In the genomic region with DNA sequence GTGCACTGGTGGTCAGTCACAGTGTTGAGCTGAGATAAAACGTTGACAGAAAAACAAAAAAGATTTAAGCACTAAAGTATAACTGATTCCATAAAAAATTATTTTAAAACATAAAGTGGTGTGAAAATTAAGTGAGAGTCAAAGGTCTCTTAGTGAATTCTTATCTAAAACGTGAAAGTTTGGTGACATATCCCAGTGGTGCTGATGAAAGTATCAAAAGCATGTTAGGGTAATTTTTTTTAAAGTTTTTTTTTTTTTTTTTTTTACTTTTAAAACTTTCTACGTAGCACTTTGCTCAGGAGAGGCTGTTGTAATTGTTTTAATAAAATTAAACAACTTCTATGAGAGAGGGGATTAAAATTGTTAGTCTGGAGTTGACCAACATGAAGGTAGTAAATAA, we compare ENCODE assay signal across 1 cellular context.
TF ChIP-seq lines count a peak whose summit lies in the region.

No MANE protein-coding gene starts in this region.

TF ChIP-seq in H1, 55 proteins besides CTCF, POLR2A, EP300 and RAD21:
- TF ChIP-seq HDAC6 (IDR thresholded peaks at IDR 0.05; ENCODE audit: low read depth, low read length), result no peak
- TF ChIP-seq NRF1 (IDR thresholded peaks at IDR 0.05; ENCODE audit: low read depth, low read length), result no peak
- TF ChIP-seq, protein P1, sequence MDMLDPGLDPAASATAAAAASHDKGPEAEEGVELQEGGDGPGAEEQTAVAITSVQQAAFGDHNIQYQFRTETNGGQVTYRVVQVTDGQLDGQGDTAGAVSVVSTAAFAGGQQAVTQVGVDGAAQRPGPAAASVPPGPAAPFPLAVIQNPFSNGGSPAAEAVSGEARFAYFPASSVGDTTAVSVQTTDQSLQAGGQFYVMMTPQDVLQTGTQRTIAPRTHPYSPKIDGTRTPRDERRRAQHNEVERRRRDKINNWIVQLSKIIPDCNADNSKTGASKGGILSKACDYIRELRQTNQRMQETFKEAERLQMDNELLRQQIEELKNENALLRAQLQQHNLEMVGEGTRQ (IDR thresholded peaks at IDR 0.05; ENCODE audit: low read length), result no peak
- TF ChIP-seq TBP (IDR thresholded peaks at IDR 0.05; ENCODE audit: low read depth, low read length), result no peak
- no peak for TF ChIP-seq EGR1 (IDR thresholded peaks at IDR 0.05; ENCODE audit: borderline replicate concordance, low read depth, low read length)
- TF ChIP-seq SIN3A (conservative IDR thresholded peaks at IDR 0.05 in 1 of 2, IDR thresholded peaks at IDR 0.05 in 1 of 2; ENCODE audit: low read depth in 1 of 2, low read length in 2 of 2), result no peak
- no peak for TF ChIP-seq BRCA1 (IDR thresholded peaks at IDR 0.05; ENCODE audit: low read depth, low read length)
- TF ChIP-seq BACH1 (IDR thresholded peaks at IDR 0.05; ENCODE audit: low read length), result no peak
- no peak for TF ChIP-seq CHD2 (IDR thresholded peaks at IDR 0.05; ENCODE audit: low read length)
- no peak for TF ChIP-seq MAX (IDR thresholded peaks at IDR 0.05)
- TF ChIP-seq JUND (IDR thresholded peaks at IDR 0.05; ENCODE audit: low read length), result no peak
- no peak for TF ChIP-seq TEAD4 (IDR thresholded peaks at IDR 0.05; ENCODE audit: low read depth, low read length)
